In the genomic region with DNA sequence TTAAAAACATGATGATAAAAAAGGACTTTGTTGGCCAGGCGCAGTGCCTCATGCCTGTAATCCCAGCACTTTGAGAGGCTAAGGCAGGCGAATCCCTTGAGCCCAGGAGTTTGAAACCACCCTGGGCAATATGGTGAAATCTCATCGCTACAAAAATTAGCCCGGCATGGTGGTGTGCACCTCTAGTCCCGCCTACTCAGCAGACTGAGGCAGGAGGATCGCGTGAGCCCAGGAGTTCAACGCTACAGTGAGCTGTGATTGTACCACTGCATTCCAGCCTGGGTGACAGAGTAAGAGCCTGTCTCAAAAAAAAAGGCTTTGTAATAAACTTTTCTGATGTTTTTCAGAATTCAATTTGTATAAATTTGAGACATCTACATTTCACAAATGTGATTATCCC, we compare ENCODE assay signal across 10 cellular contexts.
DNase-seq lines count a peak whose midpoint lies in the region; ATAC-seq and TF ChIP-seq lines count a peak whose summit lies in the region.
"Had no signal": no experiment of that assay in that cellular context is flagged by ENCODE, and none has a peak within 500 bp of the region (broad histone marks: within the 10 kb centered on the region; RNA-seq: fewer than 3 reads in every experiment).

No MANE protein-coding gene starts in this region.

- no peak overlapping the region for H3K4me3 ChIP-seq in heart right ventricle
- H3K4me3 ChIP-seq in transverse colon = no peak overlapping the region
- no peak overlapping the region for H3K4me3 ChIP-seq in H7 (ENCODE audit: insufficient read depth, low read depth, low read length)
- H3K4me3 ChIP-seq: skin epidermis had no signal

- no peak for TF ChIP-seq CTCF in heart right ventricle (IDR thresholded peaks at IDR 0.05)
- no peak for TF ChIP-seq CTCF in endothelial cell (IDR thresholded peaks at IDR 0.05; ENCODE audit: unreplicated experiment)
- TF ChIP-seq CTCF in transverse colon (IDR thresholded peaks at IDR 0.05) = no peak

- H3K27ac Mint-ChIP-seq in endothelial cell (ENCODE audit: unreplicated experiment) = peak overlapping the region; percentile 74

- intact Hi-C loops in heart right ventricle (cut with DNase I) (loop anchor here in 1 of 10 donors (10.0 kb wide), 1 partner anchor 57 kb away; the partner anchor contains the start of gene GFOD1), Right ventricle myocardium superior (cut with DNase I) (loop anchor here (10.0 kb wide), 1 partner anchor 57 kb away; the partner anchor contains the start of gene GFOD1), transverse colon (cut with DNase I; ENCODE audit: low total_unique reads) (no loop called here)

- H3K27me3 ChIP-seq in heart right ventricle (no peaks in the 10 kb centered on the region), transverse colon (no peaks in the 10 kb centered on the region), H7 (ENCODE audit: control insufficient read depth, insufficient read depth, low read length) (no peaks in the 10 kb centered on the region)

- ATAC-seq in heart right ventricle = no peak
- no peak for ATAC-seq in Right ventricle myocardium superior (ENCODE audit: poor library complexity)
- ATAC-seq in HG03442 (IDR thresholded peaks at IDR 0.05; ENCODE audit: unreplicated experiment) = peak; percentile 20

- H3K4me1 Mint-ChIP-seq in endothelial cell (ENCODE audit: unreplicated experiment) = peaks cover 67% of the 10 kb centered on the region

- in situ Hi-C loops in transverse colon (cut with MboI; ENCODE audit: low pct_ligation_motif_present in 1 of 4, low pct_unique_long_range_greater_than_20kb in 1 of 4, low sequenced_read_pairs in 3 of 4) = no loop called here

- no peaks in the 10 kb centered on the region for H3K9me3 ChIP-seq in heart right ventricle
- H3K9me3 ChIP-seq in transverse colon = no peaks in the 10 kb centered on the region

- H3K36me3 ChIP-seq in heart right ventricle (no peaks in the 10 kb centered on the region), transverse colon (no peaks in the 10 kb centered on the region), H7 (replicated peaks; ENCODE audit: control insufficient read depth, insufficient read depth, low read length) (no peaks in the 10 kb centered on the region)

- peaks cover 9% of the 10 kb centered on the region for H3K27me3 Mint-ChIP-seq in endothelial cell (ENCODE audit: unreplicated experiment)

- 64 to 74% methylated on average over 8 of the region's 8 CpGs for WGBS in heart right ventricle, 2 donors
- WGBS in transverse colon (ENCODE audit: low coverage in 1 of 2), 2 donors = 61 to 100% methylated on average over 2 to 8 of the region's 8 CpGs

- TF ChIP-seq EP300 in transverse colon (IDR thresholded peaks at IDR 0.05; ENCODE audit: low read depth) = no peak

- H3K27ac ChIP-seq in heart right ventricle = peak overlapping the region in 7 of 10 donors; percentile 12 to 84 (median 78)
- peak overlapping the region in 3 of 4 donors; percentile 16 to 41 (median 40) for H3K27ac ChIP-seq in transverse colon
- H3K27ac ChIP-seq: epithelial cell of prostate had no signal

- DNase-seq in heart right ventricle (no peak), Right ventricle myocardium superior (no peak), endothelial cell (ENCODE audit: low spot score) (no peak), transverse colon (no peak), DMS79 treated with DMSO at 0.1 percent for 48 hours (lab: John Stamatoyannopoulos, UW) (no peak), H7 (no peak), hippocampal formation (lab: John Stamatoyannopoulos, UW) (no peak)

- H3K4me1 ChIP-seq in heart right ventricle (peaks cover 18 to 95% (median 86%) of the 10 kb centered on the region in 9 donors), transverse colon (peaks cover 0 to 29% (median 12%) of the 10 kb centered on the region in 4 donors)

- H3K9me3 Mint-ChIP-seq in endothelial cell (ENCODE audit: unreplicated experiment) = no peaks in the 10 kb centered on the region

- no peak overlapping the region for H3K4me3 Mint-ChIP-seq in endothelial cell (ENCODE audit: unreplicated experiment)

- TF ChIP-seq POLR2A in transverse colon (IDR thresholded peaks at IDR 0.05) = no peak

- peaks cover 4% of the 10 kb centered on the region for H3K36me3 Mint-ChIP-seq in endothelial cell (ENCODE audit: low read depth, unreplicated experiment)
